15 cellular contexts compared by ENCODE assay signal in genomic region chr9:117412006-117412715, GRCh38. TPM values are rescaled to one million over a fixed set of nuclear protein-coding genes. Genes with fewer than 3 reads are reported as not detected.
DNase-seq lines count a peak whose midpoint lies in the region; ATAC-seq and TF ChIP-seq lines count a peak whose summit lies in the region.
"Had no signal": no experiment of that assay in that cellular context is flagged by ENCODE, and none has a peak within 500 bp of the region (broad histone marks: within the 10 kb centered on the region; RNA-seq: fewer than 3 reads in every experiment).

No MANE protein-coding gene starts in this region.

- DNase-seq in DMS79 treated with DMSO at 0.1 percent for 48 hours (lab: John Stamatoyannopoulos, UW) = peak; percentile 30
- DNase-seq in DMS79 (lab: John Stamatoyannopoulos, UW) = no peak
- peak; percentile 70 for DNase-seq in NCI-H2029 (lab: John Stamatoyannopoulos, UW)
- peak; percentile 18 to 80 for DNase-seq in cerebellar nuclear complex (lab: John Stamatoyannopoulos, UW)
- peak; percentile 38 for DNase-seq in prostate gland (ENCODE audit: low spot score)
- DNase-seq in Calu3 = no peak
- no peak for DNase-seq in stimulated activated naive CD8-positive, alpha-beta T cell treated with anti-CD3 and anti-CD28 coated beads, Interleukin-15, Interleukin-2, amounts not matched to agents 100 U/mL and 50 U/mL, for 24 hours
- DNase-seq: activated CD4-positive, alpha-beta T cell treated with anti-CD3 and anti-CD28 coated beads, Interleukin-2, amount 50 U/mL, for 1 hour; left ventricle myocardium inferior; transverse colon had no signal

- no peaks in the 10 kb centered on the region for H3K4me1 ChIP-seq in prostate gland (replicated peaks)

- BruUV-seq in Calu3 (replicated peaks; lab: Mats Ljungman, UMichigan) = no TSS peak

- peak overlapping the region in 1 of 2 donors; percentile 67 for H3K4me3 ChIP-seq in prostate gland
- H3K4me3 ChIP-seq: MG63, transverse colon had no signal

- no peaks in the 10 kb centered on the region for H3K27me3 ChIP-seq in prostate gland (replicated peaks; ENCODE audit: insufficient read depth)

- no peak overlapping the region for H3K27ac Mint-ChIP-seq in Calu3 (ENCODE audit: unreplicated experiment)
- H3K27ac Mint-ChIP-seq: activated T-helper 2 cell treated with anti-CD3 and anti-CD28 coated beads, Interferon-gamma antibody, Interleukin-2, Interleukin-4, amounts not matched to agents 10 μg/mL and 5 μg/mL and 100 μg/mL, durations not matched to agents 14 hours and 24 hours and 36 hours had no signal

- H3K9me3 Mint-ChIP-seq in Calu3 (ENCODE audit: low read depth, unreplicated experiment) = no peaks in the 10 kb centered on the region
- H3K9me3 Mint-ChIP-seq: activated T-helper 2 cell treated with anti-CD3 and anti-CD28 coated beads, Interferon-gamma antibody, Interleukin-2, Interleukin-4, amounts not matched to agents 10 μg/mL and 5 μg/mL and 100 μg/mL, durations not matched to agents 14 hours and 24 hours and 36 hours had no signal

- intact Hi-C loops in prostate gland (cut with DNase I) (loop anchor here (10.0 kb wide), 1 partner anchor 167 kb away; no protein-coding TSS in a partner anchor), Calu3 (cut with micrococcal nuclease; ENCODE audit: unreplicated experiment) (no loop called here)

- TF ChIP-seq CTCF in prostate gland (IDR thresholded peaks at IDR 0.05) = no peak
- TF ChIP-seq CTCF in Calu3 (IDR thresholded peaks at IDR 0.05; ENCODE audit: unreplicated experiment) = no peak

- ATAC-seq in GM19351 (IDR thresholded peaks at IDR 0.05; ENCODE audit: unreplicated experiment) = no peak
- ATAC-seq in stimulated activated naive CD8-positive, alpha-beta T cell treated with anti-CD3 and anti-CD28 coated beads, Interleukin-15, Interleukin-2, amounts not matched to agents 100 U/mL and 50 U/mL, for 24 hours = no peak

- H3K27ac ChIP-seq in prostate gland = peak overlapping the region; percentile 56 to 77
- H3K27ac ChIP-seq: 22Rv1, heart right ventricle, left ventricle myocardium inferior, transverse colon had no signal

- CTCF ChIA-PET in Calu3 (lab: Charles Lee) = no interaction called here

- TF ChIP-seq POLR2A in prostate gland (IDR thresholded peaks at IDR 0.05) = no peak

- no peaks in the 10 kb centered on the region for H3K4me1 Mint-ChIP-seq in Calu3 (ENCODE audit: low read depth, unreplicated experiment)

- H3K4me3 Mint-ChIP-seq in Calu3 (ENCODE audit: low read depth, unreplicated experiment) = no peak overlapping the region

- 41% methylated on average over 17 of the region's 17 CpGs for WGBS in prostate gland

- no peaks in the 10 kb centered on the region for H3K36me3 ChIP-seq in prostate gland
- H3K36me3 ChIP-seq: heart right ventricle, left ventricle myocardium inferior, MG63, transverse colon had no signal

- no peaks in the 10 kb centered on the region for H3K9me3 ChIP-seq in prostate gland
- H3K9me3 ChIP-seq: heart right ventricle, left ventricle myocardium inferior, MG63, transverse colon had no signal

- H3K27me3 Mint-ChIP-seq in Calu3 (ENCODE audit: unreplicated experiment) = peaks cover 7% of the 10 kb centered on the region

- H3K36me3 Mint-ChIP-seq in Calu3 (ENCODE audit: insufficient read depth, unreplicated experiment) = no peaks in the 10 kb centered on the region

RNA-seq across cellular contexts. Expression of gene ASTN2, which starts 2.7 kb away (rescaled TPM):
- total RNA-seq in prostate gland (100 to 1,000 TPM; 113 to 153 TPM), Calu3 (2022) (1.7 TPM in 2 replicates)

Comparison
In these comparisons a context has a peak if more than half of its experiments do, and no peak if none do; other contexts are left out.
1. DNase-seq: peak in DMS79 treated with DMSO at 0.1 percent for 48 hours (single experiment), NCI-H2029 (single experiment), cerebellar nuclear complex (2 of 2) and prostate gland (single experiment); none in DMS79 (single experiment), Calu3 (single experiment) and stimulated activated naive CD8-positive, alpha-beta T cell treated with anti-CD3 and anti-CD28 coated beads, Interleukin-15, Interleukin-2, amounts not matched to agents 100 U/mL and 50 U/mL, for 24 hours (single experiment).
2. RNA of gene ASTN2, which starts 2.7 kb away (total RNA-seq): 113 to 153 TPM in prostate gland; 1.7 TPM in Calu3; every median in the first group is over 10 times any median in the second.